Comparison of ENCODE assay signal across 3 cellular contexts in genomic region chr20:19349879-19350278, GRCh38.
"Had no signal": no experiment of that assay in that cellular context is flagged by ENCODE, and none has a peak within 500 bp of the region (broad histone marks: within the 10 kb centered on the region; RNA-seq: fewer than 3 reads in every experiment).

No MANE protein-coding gene starts in this region.

- DNase-seq: GDM1, GF-D8 had no signal

- ATAC-seq: GM12878 had no signal

- H3K4me3 ChIP-seq: GM12878 had no signal
